In the genomic region with DNA sequence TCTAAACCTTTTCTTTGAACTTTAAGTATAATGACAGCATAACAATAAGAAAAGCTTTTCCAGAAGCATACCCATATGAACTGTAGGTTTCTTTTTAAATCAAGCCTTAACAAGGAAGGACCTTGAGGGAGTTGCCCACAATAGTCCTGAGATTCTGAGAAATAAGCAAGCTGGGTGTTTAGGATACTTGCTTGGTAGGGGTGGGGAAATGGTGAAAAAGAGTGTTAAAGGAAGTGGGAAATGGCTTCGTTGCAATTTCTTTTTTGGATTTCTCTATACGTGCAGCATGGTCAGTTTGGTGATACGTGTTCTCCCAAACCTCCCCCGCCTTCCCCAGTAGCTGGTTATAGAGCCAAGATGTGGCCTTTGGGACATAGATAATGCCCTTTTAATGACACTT, we compare ENCODE assay signal across 17 cellular contexts.
"Had no signal": no experiment of that assay in that cellular context is flagged by ENCODE, and none has a peak within 500 bp of the region (broad histone marks: within the 10 kb centered on the region; RNA-seq: fewer than 3 reads in every experiment).

No MANE protein-coding gene starts in this region.

- H3K4me3 Mint-ChIP-seq: endodermal cell; naive thymus-derived CD8-positive, alpha-beta T cell; neural crest cell; type B pancreatic cell had no signal

- FAIRE-seq: urothelium cell line had no signal

- H3K27me3 Mint-ChIP-seq: naive thymus-derived CD8-positive, alpha-beta T cell; type B pancreatic cell had no signal

- H3K9me3 Mint-ChIP-seq: endodermal cell; naive thymus-derived CD8-positive, alpha-beta T cell; type B pancreatic cell had no signal

- H3K27ac Mint-ChIP-seq: endodermal cell, type B pancreatic cell had no signal

- DNase-seq: colonic mucosa; effector CD4-positive, alpha-beta T cell; endodermal cell; erythroblast; foreskin melanocyte; head of caudate nucleus; mammary epithelial cell; mucosa of descending colon; naive thymus-derived CD8-positive, alpha-beta T cell; nucleus accumbens; ovary; stimulated activated CD4-positive, alpha-beta T cell treated with anti-CD3 and anti-CD28 coated beads, Interleukin-2, amount 100 ng/mL, for 48 hours; stimulated activated naive CD8-positive, alpha-beta T cell treated with anti-CD3 and anti-CD28 coated beads, Interleukin-15, Interleukin-2, amounts not matched to agents 100 U/mL and 50 U/mL, for 24 hours; thyroid gland had no signal

- H3K4me1 Mint-ChIP-seq: neural crest cell had no signal

- ATAC-seq: mucosa of descending colon; naive thymus-derived CD8-positive, alpha-beta T cell; stimulated activated naive CD8-positive, alpha-beta T cell treated with anti-CD3 and anti-CD28 coated beads, Interleukin-15, Interleukin-2, amounts not matched to agents 100 U/mL and 50 U/mL, for 24 hours had no signal
